In genomic region chr15:64891546-64891945, GRCh38 we compare ENCODE assay signal across 1 cellular context.
TF ChIP-seq lines count a peak whose summit lies in the region.

No MANE protein-coding gene starts in this region.

TF ChIP-seq in SK-N-SH, 30 proteins besides CTCF, POLR2A, EP300 and RAD21 (continued from another document):
- TF ChIP-seq ZBTB33 (IDR thresholded peaks at IDR 0.05; ENCODE audit: borderline replicate concordance, low read depth) (no peak), CHD2 (IDR thresholded peaks at IDR 0.05; ENCODE audit: low read length, partially characterized antibody) (no peak), EZH2phosphoT487 (IDR thresholded peaks at IDR 0.05; ENCODE audit: borderline replicate concordance, low read depth) (no peak), FOSL2 (IDR thresholded peaks at IDR 0.05; ENCODE audit: borderline replicate concordance, low read depth) (no peak)
